19 cellular contexts compared by ENCODE assay signal in genomic region chr2:217949448-217949847, GRCh38. TPM values are rescaled to one million over a fixed set of nuclear protein-coding genes. Genes with fewer than 3 reads are reported as not detected.
DNase-seq lines count a peak whose midpoint lies in the region; ATAC-seq and TF ChIP-seq lines count a peak whose summit lies in the region.
"Had no signal": no experiment of that assay in that cellular context is flagged by ENCODE, and none has a peak within 500 bp of the region (broad histone marks: within the 10 kb centered on the region; RNA-seq: fewer than 3 reads in every experiment).

No MANE protein-coding gene starts in this region.

- H3K27me3 ChIP-seq in left ventricle myocardium inferior (ENCODE audit: low read depth) (no peaks in the 10 kb centered on the region), heart left ventricle (no peaks in the 10 kb centered on the region), muscle layer of colon (ENCODE audit: control insufficient read depth in 1 of 2, insufficient read depth in 2 of 2, low read length in 2 of 2) (no peaks in the 10 kb centered on the region), sigmoid colon (no peaks in the 10 kb centered on the region), vagina (no peaks in the 10 kb centered on the region)

- ATAC-seq in heart left ventricle: no peak
- no peak for ATAC-seq in GM18861 (IDR thresholded peaks at IDR 0.05; ENCODE audit: unreplicated experiment)

- no peaks in the 10 kb centered on the region for H3K36me3 ChIP-seq in left ventricle myocardium inferior
- H3K36me3 ChIP-seq in heart left ventricle: no peaks in the 10 kb centered on the region
- no peaks in the 10 kb centered on the region for H3K36me3 ChIP-seq in muscle layer of colon (ENCODE audit: insufficient read depth, low read length)
- H3K36me3 ChIP-seq in sigmoid colon: no peaks in the 10 kb centered on the region
- H3K36me3 ChIP-seq in vagina: no peaks in the 10 kb centered on the region

- H3K27ac ChIP-seq in left ventricle myocardium inferior (replicated peaks) (peak overlapping the region; percentile 91), heart left ventricle (peak overlapping the region in 1 of 12 donors; percentile 97), muscle layer of colon (ENCODE audit: low read depth, low read length) (peak overlapping the region; percentile 27), sigmoid colon (peak overlapping the region; percentile 84 to 98 (median 96)), vagina (peak overlapping the region; percentile 28)

- intact Hi-C loops in left ventricle myocardium inferior (cut with micrococcal nuclease) (no loop called here), heart left ventricle (cut with DNase I) (loop anchor here in 1 of 10 donors (2.0 kb wide), 1 partner anchor 31 kb away; no protein-coding TSS in a partner anchor), sigmoid colon (cut with DNase I) (no loop called here), vagina (cut with DNase I) (no loop called here)

- H3K9me3 ChIP-seq in left ventricle myocardium inferior (replicated peaks) (no peaks in the 10 kb centered on the region), heart left ventricle (no peaks in the 10 kb centered on the region), muscle layer of colon (ENCODE audit: low read length) (no peaks in the 10 kb centered on the region), sigmoid colon (no peaks in the 10 kb centered on the region), vagina (no peaks in the 10 kb centered on the region)

- no peak overlapping the region for H3K9ac ChIP-seq in muscle layer of colon (ENCODE audit: low read length)

- TF ChIP-seq POLR2A in heart left ventricle (IDR thresholded peaks at IDR 0.05) (no peak), sigmoid colon (IDR thresholded peaks at IDR 0.05) (no peak), vagina (IDR thresholded peaks at IDR 0.05) (no peak)

- peaks cover 88% of the 10 kb centered on the region for H3K4me1 ChIP-seq in left ventricle myocardium inferior
- peaks cover 18 to 93% (median 62%) of the 10 kb centered on the region in 12 donors for H3K4me1 ChIP-seq in heart left ventricle
- H3K4me1 ChIP-seq in muscle layer of colon (ENCODE audit: insufficient read depth, low read length): peaks cover 97% of the 10 kb centered on the region
- H3K4me1 ChIP-seq in sigmoid colon: peaks cover 0 to 100% (median 100%) of the 10 kb centered on the region in 4 donors
- H3K4me1 ChIP-seq in vagina: peaks cover 95% of the 10 kb centered on the region

- no peak overlapping the region for H3K4me3 ChIP-seq in left ventricle myocardium inferior
- H3K4me3 ChIP-seq in heart left ventricle: no peak overlapping the region
- no peak overlapping the region for H3K4me3 ChIP-seq in muscle layer of colon (ENCODE audit: low read depth in 1 of 2, low read length in 2 of 2)
- H3K4me3 ChIP-seq in sigmoid colon: no peak overlapping the region
- H3K4me3 ChIP-seq in vagina: no peak overlapping the region

- DNase-seq in left ventricle myocardium inferior (no peak), heart left ventricle (no peak), sigmoid colon (no peak), vagina (ENCODE audit: extremely low spot score in 2 of 2) (no peak), DMS 273 treated with DMSO at 0.1 percent for 48 hours (lab: John Stamatoyannopoulos, UW) (no peak)
- no peak for DNase-seq in activated T-cell treated with anti-CD3 and anti-CD28 coated beads, Interleukin-2, amount 50 U/mL, for 48 hours
- DNase-seq: 8988T; CD4-positive, alpha-beta memory T cell; DMS79 treated with DMSO at 0.1 percent for 48 hours; HCEC 1CT; NCI-H1417; NCI-H187 treated with DMSO at 0.1 percent for 48 hours; NCI-H446; NCI-H69 had no signal

- TF ChIP-seq EP300 in sigmoid colon (IDR thresholded peaks at IDR 0.05): no peak

- TF ChIP-seq CTCF in left ventricle myocardium inferior (IDR thresholded peaks at IDR 0.05; ENCODE audit: borderline replicate concordance) (no peak), heart left ventricle (IDR thresholded peaks at IDR 0.05) (no peak), sigmoid colon (IDR thresholded peaks at IDR 0.05) (no peak), vagina (IDR thresholded peaks at IDR 0.05) (no peak)

RNA-seq across cellular contexts. Expression of gene TNS1, which starts 53.3 kb away (rescaled TPM):
- total RNA-seq in left ventricle myocardium inferior (828 TPM), heart left ventricle (100 to 1,000 TPM; 513 to 899 (median 742) TPM), sigmoid colon (1,000 to 10,000 TPM in 2 of 4 donors, 100 to 1,000 TPM in 2; 444 to 1,607 (median 968) TPM), vagina (216 TPM)
- polyA plus RNA-seq in heart left ventricle (100 to 1,000 TPM; 243 to 339 TPM), sigmoid colon (10 to 100 TPM in 2 of 3 donors, 1 to 10 TPM in 1; 3.7 to 57.2 (median 13.8) TPM)
- total RNA-seq: G401, OCI-LY7 had no signal
- polyA plus RNA-seq: CD4-positive, alpha-beta memory T cell; IgD-negative memory B cell had no signal
